27 cellular contexts compared by ENCODE assay signal in the genomic region with DNA sequence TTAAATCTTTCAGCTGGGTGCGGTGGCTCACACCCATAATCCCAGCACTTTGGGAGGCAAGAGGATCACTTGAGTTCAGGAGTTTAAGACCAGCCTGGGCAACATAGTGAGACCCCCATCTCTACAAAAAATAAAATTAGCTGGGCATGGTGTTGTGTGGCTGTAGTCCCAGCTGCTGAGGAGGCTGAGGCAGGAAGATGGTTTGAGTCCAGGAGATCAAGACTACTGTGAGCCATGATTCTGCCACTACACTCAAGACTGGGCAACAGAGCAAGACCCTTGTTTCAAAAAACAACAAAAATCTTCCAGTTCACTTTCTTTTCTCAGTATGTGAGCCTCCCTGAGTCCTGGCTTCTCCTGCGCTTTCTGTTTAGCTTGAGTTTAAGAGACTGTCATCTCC.
"Had no signal": no experiment of that assay in that cellular context is flagged by ENCODE, and none has a peak within 500 bp of the region (broad histone marks: within the 10 kb centered on the region; RNA-seq: fewer than 3 reads in every experiment).

No MANE protein-coding gene starts in this region.

- H3K4me1 Mint-ChIP-seq: stimulated activated memory B cell treated with anti-CD40 and anti-IgM and Interleukin-4, amounts not matched to agents 10 μg/mL and 1 μg/mL and 100 μg/mL, for 72 hours; stimulated activated naive CD8-positive, alpha-beta T cell treated with anti-CD3 and anti-CD28 coated beads, Interleukin-15, amount 100 ng/mL, for 72 hours had no signal

- H3K4me3 Mint-ChIP-seq: immature natural killer cell; naive thymus-derived CD4-positive, alpha-beta T cell; natural killer cell treated with Interleukin-12 subunit alpha and Interleukin-12 subunit beta and Interleukin-15 and Interleukin-18, amount 100 ng/mL, for 72 hours; stimulated activated memory B cell treated with anti-CD40 and anti-IgM and Interleukin-4, amounts not matched to agents 10 μg/mL and 1 μg/mL and 100 μg/mL, for 72 hours; stimulated activated naive CD8-positive, alpha-beta T cell treated with anti-CD3 and anti-CD28 coated beads, Interleukin-15, amount 100 ng/mL, for 72 hours; type B pancreatic cell had no signal

- ATAC-seq: left colon; left lung; lower lobe of right lung; mucosa of descending colon; naive thymus-derived CD4-positive, alpha-beta T cell; natural killer cell treated with Interleukin-12 subunit alpha and Interleukin-12 subunit beta and Interleukin-15 and Interleukin-18, amount 100 ng/mL, for 72 hours; pancreas; right cardiac atrium; stimulated activated memory B cell treated with anti-CD40 and anti-IgM and Interleukin-4, amounts not matched to agents 10 μg/mL and 1 μg/mL and 100 μg/mL, for 72 hours; stimulated activated naive CD8-positive, alpha-beta T cell treated with anti-CD3 and anti-CD28 coated beads, Interleukin-15, amount 100 ng/mL, for 72 hours had no signal

- DNase-seq: hypothalamus; immature natural killer cell; kidney; left colon; left lung; lower lobe of right lung; midbrain; mucosa of descending colon; naive thymus-derived CD4-positive, alpha-beta T cell; nucleus accumbens; pancreas; posterior cingulate gyrus; retina; right cardiac atrium; sigmoid colon; small intestine; spleen; stimulated activated CD4-positive, alpha-beta T cell treated with anti-CD3 and anti-CD28 coated beads, Interleukin-4, amount 100 ng/mL, for 24 hours; stimulated activated naive CD4-positive, alpha-beta T cell treated with Interleukin-2 at 50 U/mL for 16 hours; stimulated activated naive CD8-positive, alpha-beta T cell treated with anti-CD3 and anti-CD28 coated beads, Interleukin-15, amount 100 ng/mL, for 72 hours; substantia nigra; uterus had no signal

- H3K27me3 Mint-ChIP-seq: naive thymus-derived CD4-positive, alpha-beta T cell; natural killer cell treated with Interleukin-12 subunit alpha and Interleukin-12 subunit beta and Interleukin-15 and Interleukin-18, amount 100 ng/mL, for 72 hours; stimulated activated memory B cell treated with anti-CD40 and anti-IgM and Interleukin-4, amounts not matched to agents 10 μg/mL and 1 μg/mL and 100 μg/mL, for 72 hours; stimulated activated naive CD8-positive, alpha-beta T cell treated with anti-CD3 and anti-CD28 coated beads, Interleukin-15, amount 100 ng/mL, for 72 hours; type B pancreatic cell had no signal

- H3K27me3 ChIP-seq: left lung, pancreas, sigmoid colon, spleen, tibial nerve, uterus had no signal

- H3K36me3 Mint-ChIP-seq: natural killer cell treated with Interleukin-12 subunit alpha and Interleukin-12 subunit beta and Interleukin-15 and Interleukin-18, amount 100 ng/mL, for 72 hours had no signal

- H3K4me3 ChIP-seq: left lung, lower lobe of right lung, mucosa of descending colon, pancreas, prostate gland, sigmoid colon, spleen, tibial nerve, uterus had no signal

- H3K27ac ChIP-seq: left lung, lower lobe of right lung, pancreas, prostate gland, sigmoid colon, spleen, tibial nerve, uterus had no signal

- H3K27ac Mint-ChIP-seq: naive thymus-derived CD4-positive, alpha-beta T cell; natural killer cell treated with Interleukin-12 subunit alpha and Interleukin-12 subunit beta and Interleukin-15 and Interleukin-18, amount 100 ng/mL, for 72 hours; stimulated activated memory B cell treated with anti-CD40 and anti-IgM and Interleukin-4, amounts not matched to agents 10 μg/mL and 1 μg/mL and 100 μg/mL, for 72 hours; type B pancreatic cell had no signal

- H3K9me3 Mint-ChIP-seq: immature natural killer cell; natural killer cell treated with Interleukin-12 subunit alpha and Interleukin-12 subunit beta and Interleukin-15 and Interleukin-18, amount 100 ng/mL, for 72 hours; stimulated activated memory B cell treated with anti-CD40 and anti-IgM and Interleukin-4, amounts not matched to agents 10 μg/mL and 1 μg/mL and 100 μg/mL, for 72 hours; stimulated activated naive CD8-positive, alpha-beta T cell treated with anti-CD3 and anti-CD28 coated beads, Interleukin-15, amount 100 ng/mL, for 72 hours had no signal

- H3K9me3 ChIP-seq: left lung, lower lobe of right lung, mucosa of descending colon, pancreas, prostate gland, sigmoid colon, spleen, tibial nerve, uterus had no signal

- H3K4me1 ChIP-seq: left lung, prostate gland, sigmoid colon, spleen, tibial nerve, uterus had no signal

- H3K36me3 ChIP-seq: pancreas, prostate gland, uterus had no signal
